Comparison of ENCODE assay signal across 22 cellular contexts in genomic region chr14:33230016-33230415, GRCh38.
"Had no signal": no experiment of that assay in that cellular context is flagged by ENCODE, and none has a peak within 500 bp of the region (broad histone marks: within the 10 kb centered on the region; RNA-seq: fewer than 3 reads in every experiment).

No MANE protein-coding gene starts in this region.

- H3K36me3 ChIP-seq: brain microvascular endothelial cell, gastroesophageal sphincter, heart right ventricle, lower lobe of right lung, tibial nerve, uterus had no signal

- H3K4me3 ChIP-seq: coronary artery, gastroesophageal sphincter, heart right ventricle, lower lobe of right lung, tibial nerve, uterus had no signal

- ATAC-seq: activated T-helper 17 cell treated with anti-CD3 and anti-CD28 coated beads, Interleukin-2, amount 50 U/mL, for 72 hours; esophagus mucosa; gastroesophageal sphincter; heart right ventricle; lower lobe of right lung had no signal

- H3K27me3 Mint-ChIP-seq: activated CD4-positive, alpha-beta memory T cell treated with anti-CD3 and anti-CD28 coated beads, Interleukin-2, amount 10 ng/mL, durations not matched to agents 7 days and 5 days; activated naive CD8-positive, alpha-beta T cell treated with anti-CD3 and anti-CD28 coated beads, Interleukin-2, amount 10 ng/mL, durations not matched to agents 7 days and 5 days; activated T-helper 17 cell treated with anti-CD3 and anti-CD28 coated beads, Interleukin-2, amount 50 U/mL, for 72 hours; central memory CD8-positive, alpha-beta T cell had no signal

- H3K9me3 ChIP-seq: gastroesophageal sphincter, heart right ventricle, lower lobe of right lung, tibial nerve, uterus had no signal

- H3K27ac ChIP-seq: brain microvascular endothelial cell, coronary artery, gastroesophageal sphincter, heart right ventricle, lower lobe of right lung, tibial nerve, uterus had no signal

- H3K4me1 ChIP-seq: heart right ventricle, lower lobe of right lung, uterus had no signal

- H3K4me3 Mint-ChIP-seq: activated CD4-positive, alpha-beta memory T cell treated with anti-CD3 and anti-CD28 coated beads, Interleukin-2, amount 10 ng/mL, durations not matched to agents 7 days and 5 days; activated naive CD8-positive, alpha-beta T cell treated with anti-CD3 and anti-CD28 coated beads, Interleukin-2, amount 10 ng/mL, durations not matched to agents 7 days and 5 days; activated T-helper 17 cell treated with anti-CD3 and anti-CD28 coated beads, Interleukin-2, amount 50 U/mL, for 72 hours; central memory CD8-positive, alpha-beta T cell had no signal

- H3K27ac Mint-ChIP-seq: activated CD4-positive, alpha-beta memory T cell treated with anti-CD3 and anti-CD28 coated beads, Interleukin-2, amount 10 ng/mL, durations not matched to agents 7 days and 5 days; activated naive CD8-positive, alpha-beta T cell treated with anti-CD3 and anti-CD28 coated beads, Interleukin-2, amount 10 ng/mL, durations not matched to agents 7 days and 5 days; activated T-helper 17 cell treated with anti-CD3 and anti-CD28 coated beads, Interleukin-2, amount 50 U/mL, for 72 hours had no signal

- H3K9me3 Mint-ChIP-seq: activated CD4-positive, alpha-beta memory T cell treated with anti-CD3 and anti-CD28 coated beads, Interleukin-2, amount 10 ng/mL, durations not matched to agents 7 days and 5 days; activated T-helper 17 cell treated with anti-CD3 and anti-CD28 coated beads, Interleukin-2, amount 50 U/mL, for 72 hours; nephron had no signal

- H3K27me3 ChIP-seq: brain microvascular endothelial cell, gastroesophageal sphincter, heart right ventricle, tibial nerve, uterus had no signal

- DNase-seq: activated CD4-positive, alpha-beta memory T cell treated with anti-CD3 and anti-CD28 coated beads, Interleukin-2, amount 10 ng/mL, durations not matched to agents 7 days and 5 days; activated CD4-positive, alpha-beta T cell treated with anti-CD3 and anti-CD28 coated beads for 48 hours; activated CD4-positive, CD25-positive, alpha-beta regulatory T cell; activated naive CD4-positive, alpha-beta T cell; activated naive CD8-positive, alpha-beta T cell treated with anti-CD3 and anti-CD28 coated beads, Interleukin-2, amount 10 ng/mL, durations not matched to agents 7 days and 5 days; activated T-cell treated with anti-CD3 and anti-CD28 coated beads, Interleukin-2, amount 50 U/mL, for 1 hour; brain microvascular endothelial cell; effector CD4-positive, alpha-beta T cell; heart right ventricle; lower lobe of right lung; stimulated activated CD4-positive, alpha-beta T cell treated with anti-CD3 and anti-CD28 coated beads, Interleukin-2, amount 100 ng/mL, for 24 hours; stimulated activated naive CD4-positive, alpha-beta T cell treated with Interleukin-2 at 50 U/mL for 16 hours; T-helper 1 cell; T-helper 9 cell; uterus had no signal

- H3K36me3 Mint-ChIP-seq: activated naive CD8-positive, alpha-beta T cell treated with anti-CD3 and anti-CD28 coated beads, Interleukin-2, amount 10 ng/mL, durations not matched to agents 7 days and 5 days had no signal

- H3K4me1 Mint-ChIP-seq: activated CD4-positive, alpha-beta memory T cell treated with anti-CD3 and anti-CD28 coated beads, Interleukin-2, amount 10 ng/mL, durations not matched to agents 7 days and 5 days; activated naive CD8-positive, alpha-beta T cell treated with anti-CD3 and anti-CD28 coated beads, Interleukin-2, amount 10 ng/mL, durations not matched to agents 7 days and 5 days; activated T-helper 17 cell treated with anti-CD3 and anti-CD28 coated beads, Interleukin-2, amount 50 U/mL, for 72 hours; central memory CD8-positive, alpha-beta T cell had no signal
